ENCODE assay signal across 1 cellular context in genomic region chr16:30541502-30542329, GRCh38.
TF ChIP-seq lines count a peak whose summit lies in the region.

No MANE protein-coding gene starts in this region.

TF ChIP-seq in A549, 52 proteins besides CTCF, POLR2A, EP300 and RAD21:
- TF ChIP-seq PBX3 (IDR thresholded peaks at IDR 0.05) (no peak), MYC (IDR thresholded peaks at IDR 0.05; ENCODE audit: borderline replicate concordance, low read length) (no peak), HOXA7 (CRISPR knock-in tag; IDR thresholded peaks at IDR 0.05) (no peak), EHMT2 (IDR thresholded peaks at IDR 0.05; ENCODE audit: low read depth) (no peak), EHF (CRISPR knock-in tag; IDR thresholded peaks at IDR 0.05) (no peak), HES2 (IDR thresholded peaks at IDR 0.05) (no peak), PHF8 (IDR thresholded peaks at IDR 0.05; ENCODE audit: borderline replicate concordance, low read depth) (no peak), KDM5A (IDR thresholded peaks at IDR 0.05) (no peak), JUNB (IDR thresholded peaks at IDR 0.05) (no peak), HOXB5 (CRISPR knock-in tag; IDR thresholded peaks at IDR 0.05) (no peak), RNF2 (IDR thresholded peaks at IDR 0.05; ENCODE audit: borderline replicate concordance, low read depth) (no peak), BHLHE40 (IDR thresholded peaks at IDR 0.05; ENCODE audit: low read depth, low read length) (no peak), MAFK (IDR thresholded peaks at IDR 0.05; ENCODE audit: partially characterized antibody) (peak; percentile 48), RCOR1 (IDR thresholded peaks at IDR 0.05; ENCODE audit: low read depth, low read length) (no peak), USF2 (IDR thresholded peaks at IDR 0.05) (no peak), FOSL2 (IDR thresholded peaks at IDR 0.05) (no peak), FOSL2 (CRISPR knock-in tag; IDR thresholded peaks at IDR 0.05) (0 out of 2 replicates have a peak, but pooled peaks have one; percentile 26)
